In the genomic region with DNA sequence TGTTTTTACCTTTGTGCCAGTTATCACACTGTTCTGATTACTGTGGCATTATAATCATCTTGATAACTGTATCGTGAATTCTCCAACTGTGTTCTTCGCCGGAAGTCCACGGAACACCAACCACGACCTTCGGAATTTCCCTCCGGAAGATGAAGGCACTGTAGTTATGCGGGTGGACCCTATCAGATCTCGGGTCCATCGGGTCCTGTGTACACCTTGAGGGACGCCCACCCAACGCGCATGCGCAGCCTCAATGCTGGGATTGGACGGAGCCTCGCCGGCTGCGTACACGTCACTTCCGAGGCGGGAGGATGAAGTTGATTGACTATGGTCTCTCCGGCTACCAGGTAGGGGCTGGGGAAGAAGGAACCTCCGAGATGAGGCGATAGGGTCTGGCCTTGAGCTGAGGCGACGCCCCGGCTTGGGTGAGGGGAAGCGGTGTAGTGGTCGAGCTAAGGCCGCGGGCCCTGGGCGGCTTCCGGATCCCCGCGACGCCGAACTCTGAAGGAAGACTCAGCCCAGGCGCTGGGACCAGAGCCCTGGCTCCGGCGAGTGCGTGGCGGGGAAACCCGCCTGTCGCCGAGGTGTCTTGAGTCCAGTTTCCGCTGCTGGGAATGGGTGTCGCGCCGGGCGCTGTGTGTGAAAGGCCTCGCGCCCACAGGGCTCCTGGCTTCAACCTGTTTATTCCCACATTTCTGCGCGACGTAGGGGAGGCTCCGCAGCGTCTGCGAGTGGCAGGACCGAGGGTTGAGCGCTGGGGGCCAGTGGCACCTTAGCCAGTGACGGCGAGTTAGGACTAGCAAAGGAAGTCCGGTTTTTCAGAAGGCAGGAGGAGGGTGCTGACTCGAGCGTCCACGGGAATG, we compare ENCODE assay signal across 8 cellular contexts. TPM values are rescaled to one million over a fixed set of nuclear protein-coding genes. Genes with fewer than 3 reads are reported as not detected.
DNase-seq lines count a peak whose midpoint lies in the region; ATAC-seq, FAIRE-seq and TF ChIP-seq lines count a peak whose summit lies in the region.

A gene with protein sequence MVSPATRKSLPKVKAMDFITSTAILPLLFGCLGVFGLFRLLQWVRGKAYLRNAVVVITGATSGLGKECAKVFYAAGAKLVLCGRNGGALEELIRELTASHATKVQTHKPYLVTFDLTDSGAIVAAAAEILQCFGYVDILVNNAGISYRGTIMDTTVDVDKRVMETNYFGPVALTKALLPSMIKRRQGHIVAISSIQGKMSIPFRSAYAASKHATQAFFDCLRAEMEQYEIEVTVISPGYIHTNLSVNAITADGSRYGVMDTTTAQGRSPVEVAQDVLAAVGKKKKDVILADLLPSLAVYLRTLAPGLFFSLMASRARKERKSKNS (plus strand): TSS at position 320 of the 863 bp plus-strand sequence. CDS start 8 bp downstream, at position 328.

- TF ChIP-seq EP300 in HepG2 (IDR thresholded peaks at IDR 0.05; ENCODE audit: low read depth in 2 of 2, low read length in 2 of 2) (no peak), HepG2 (CRISPR knock-in tag; IDR thresholded peaks at IDR 0.05; ENCODE audit: borderline replicate concordance) (no peak)

- POLR2A ChIA-PET in HepG2 (lab: Yijun Ruan, JAX), result interaction anchor here (1.2 to 1.6 kb wide), 2 partner anchors 83 to 86 kb away, joined by 7 to 8 read pairs; a partner anchor contains a TSS

- in situ Hi-C loops in HepG2 (cut with HindIII; ENCODE audit: extremely low pct_ligation_motif_present, low pct_unique_long_range_greater_than_20kb), result loop anchor here (10.0 kb wide), 2 partner anchors 158 to 388 kb away; a partner anchor contains a TSS

- peak within 1 kb of the TSS; percentile 67 for H2AFZ ChIP-seq in HepG2 (ENCODE audit: low read length)

- CTCF ChIA-PET in HepG2 (lab: Yijun Ruan, JAX; ENCODE audit: low intra/inter-chr PET ratio, low total read pairs), result no interaction called here

- no peaks in the 10 kb centered on the region for H3K9me3 ChIP-seq in HepG2 (ENCODE audit: low read length)

- TF ChIP-seq RAD21 in HepG2 (CRISPR knock-in tag; IDR thresholded peaks at IDR 0.05), result 0 out of 2 replicates have a peak, but pooled peaks have one; percentile 22

- under 1% methylated on average over 27 of the region's 66 CpGs for WGBS in HepG2 (ENCODE audit: low lambda C conversion rate)

- H3K27ac ChIP-seq in HepG2 (ENCODE audit: extremely low read length, insufficient read depth, low read length), result peak within 1 kb of the TSS; percentile 85

- TF ChIP-seq CTCF in HepG2 (CRISPR knock-in tag; IDR thresholded peaks at IDR 0.05), result 0 out of 2 replicates have a peak, but pooled peaks have one; percentile 24

- peak; percentile 89 for FAIRE-seq in HepG2 (lab: Jason Lieb, UNC)

- H3K27me3 ChIP-seq in HepG2 (ENCODE audit: control insufficient read depth in 1 of 2, insufficient read depth in 2 of 2, low read length in 2 of 2), result no peaks in the 10 kb centered on the region

- H3K4me1 ChIP-seq in HepG2 (ENCODE audit: insufficient read depth, low read length), result peaks cover 18% of the 10 kb centered on the region

- no peaks in the 10 kb centered on the region for H4K20me1 ChIP-seq in HepG2 (ENCODE audit: insufficient read depth, low read length)

- H3K79me2 ChIP-seq in HepG2 (ENCODE audit: insufficient read depth, low read length), result peaks cover 15% of the 10 kb centered on the region

- TF ChIP-seq POLR2A in HepG2 (IDR thresholded peaks at IDR 0.05; ENCODE audit: insufficient read depth in 1 of 2, low read depth in 2 of 2, low read length in 2 of 2), result peak; percentile 73 to 76

- ATAC-seq in GM19351 (IDR thresholded peaks at IDR 0.05; ENCODE audit: unreplicated experiment), result peak; percentile 95
- ATAC-seq in HG03521 (IDR thresholded peaks at IDR 0.05; ENCODE audit: unreplicated experiment), result peak; percentile 92
- peak; percentile 93 for ATAC-seq in HepG2

- H3K9ac ChIP-seq in HepG2 (ENCODE audit: insufficient read depth, low read depth, low read length), result peak within 1 kb of the TSS; percentile 78

- DNase-seq in C1 segment of cervical spinal cord (lab: John Stamatoyannopoulos, UW) (peak; percentile 51 to 97 (median 92)), NCI-H748 (lab: John Stamatoyannopoulos, UW; ENCODE audit: unreplicated experiment) (peak; percentile 99), dermis blood vessel endothelial cell (peak; percentile 95), HepG2 (ENCODE audit: low spot score) (peak; percentile 95)
- DNase-seq in activated CD4-positive, alpha-beta T cell treated with anti-CD3 and anti-CD28 coated beads, Interleukin-2, amount 50 U/mL, for 4 hours, result peak; percentile 94 to 97
- peak; percentile 98 for DNase-seq in stimulated activated CD4-positive, alpha-beta T cell treated with anti-CD3 and anti-CD28 coated beads, Interleukin-4, amount 100 ng/mL, for 1 hour

- H3K4me3 ChIP-seq in HepG2 (replicated peaks in 1 of 3; ENCODE audit: insufficient read depth in 1 of 3, low read depth in 2 of 3, low read length in 3 of 3), result peak within 1 kb of the TSS; percentile 69 to 92 (median 71)

- intact Hi-C loops in HepG2 (cut with micrococcal nuclease; ENCODE audit: unreplicated experiment), result loop anchor here (2.0 to 5.0 kb wide), 3 partner anchors 84 to 155 kb away; a partner anchor contains a TSS

- H3K4me2 ChIP-seq in HepG2 (ENCODE audit: low read depth, low read length), result peak within 1 kb of the TSS; percentile 86

- TSS peak; percentile 91 for BruUV-seq in HepG2 (replicated peaks; lab: Mats Ljungman, UMichigan)

- H3K36me3 ChIP-seq in HepG2 (replicated peaks in 1 of 2; ENCODE audit: control insufficient read depth in 1 of 2, insufficient read depth in 2 of 2, low read length in 2 of 2), result no peaks in the 10 kb centered on the region

TF ChIP-seq in HepG2, 621 proteins besides CTCF, POLR2A, EP300 and RAD21 (continues in another document):
- no peak for TF ChIP-seq TEAD2 (CRISPR knock-in tag; IDR thresholded peaks at IDR 0.05)
- TF ChIP-seq ZNF367 (CRISPR knock-in tag; IDR thresholded peaks at IDR 0.05; ENCODE audit: borderline replicate concordance), result no peak
- no peak for TF ChIP-seq ZNF207 (IDR thresholded peaks at IDR 0.05; ENCODE audit: borderline replicate concordance)
- no peak for TF ChIP-seq SATB2 (CRISPR knock-in tag; IDR thresholded peaks at IDR 0.05)
- 0 out of 2 replicates have a peak, but pooled peaks have one; percentile 19 for TF ChIP-seq ZNF564 (CRISPR knock-in tag; IDR thresholded peaks at IDR 0.05)
- no peak for TF ChIP-seq MBNL3 (CRISPR knock-in tag; conservative IDR thresholded peaks at IDR 0.05)
- TF ChIP-seq ISX (CRISPR knock-in tag; conservative IDR thresholded peaks at IDR 0.05), result no peak
- TF ChIP-seq HIVEP1 (CRISPR knock-in tag; IDR thresholded peaks at IDR 0.05), result peak; percentile 64; the same call in 1 of the 2 replicates
- TF ChIP-seq, protein P1, sequence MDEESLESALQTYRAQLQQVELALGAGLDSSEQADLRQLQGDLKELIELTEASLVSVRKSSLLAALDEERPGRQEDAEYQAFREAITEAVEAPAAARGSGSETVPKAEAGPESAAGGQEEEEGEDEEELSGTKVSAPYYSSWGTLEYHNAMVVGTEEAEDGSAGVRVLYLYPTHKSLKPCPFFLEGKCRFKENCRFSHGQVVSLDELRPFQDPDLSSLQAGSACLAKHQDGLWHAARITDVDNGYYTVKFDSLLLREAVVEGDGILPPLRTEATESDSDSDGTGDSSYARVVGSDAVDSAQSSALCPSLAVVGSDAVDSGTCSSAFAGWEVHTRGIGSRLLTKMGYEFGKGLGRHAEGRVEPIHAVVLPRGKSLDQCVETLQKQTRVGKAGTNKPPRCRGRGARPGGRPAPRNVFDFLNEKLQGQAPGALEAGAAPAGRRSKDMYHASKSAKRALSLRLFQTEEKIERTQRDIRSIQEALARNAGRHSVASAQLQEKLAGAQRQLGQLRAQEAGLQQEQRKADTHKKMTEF (CRISPR knock-in tag; IDR thresholded peaks at IDR 0.05), result peak; percentile 55; the same call in 1 of the 2 replicates
- no peak for TF ChIP-seq ZKSCAN1 (IDR thresholded peaks at IDR 0.05; ENCODE audit: low read length)
- TF ChIP-seq HCFC1 (IDR thresholded peaks at IDR 0.05; ENCODE audit: low read depth, low read length), result no peak
- no peak for TF ChIP-seq ZNF468 (CRISPR knock-in tag; IDR thresholded peaks at IDR 0.05)
- TF ChIP-seq ZNF577 (CRISPR knock-in tag; IDR thresholded peaks at IDR 0.05; ENCODE audit: borderline replicate concordance, low read depth), result no peak
- TF ChIP-seq ZNF335 (CRISPR knock-in tag; IDR thresholded peaks at IDR 0.05), result no peak
- no peak for TF ChIP-seq RARG (CRISPR knock-in tag; IDR thresholded peaks at IDR 0.05; ENCODE audit: low read depth)
- TF ChIP-seq ZNF737 (CRISPR knock-in tag; IDR thresholded peaks at IDR 0.05; ENCODE audit: borderline replicate concordance), result no peak
- TF ChIP-seq CHD4 (IDR thresholded peaks at IDR 0.05; ENCODE audit: borderline replicate concordance, low read length), result no peak
- peak; percentile 50 for TF ChIP-seq ZNF292 (CRISPR knock-in tag; IDR thresholded peaks at IDR 0.05; ENCODE audit: borderline replicate concordance, low read depth)

RNA-seq across cellular contexts. Expression of the gene that starts here (rescaled TPM):
- total RNA-seq in dermis blood vessel endothelial cell (13.3 and 22.0 TPM in 2 replicates), HepG2 (2016; rRNA removed; fragmentation: Illumina TruSeq; extraction: Trizol) (24.3 and 35.8 TPM in 2 replicates)
- total RNA-seq in HepG2 (2016; cell fraction: cytosol; rRNA removed; fragmentation: Illumina TruSeq; extraction: Trizol; ENCODE audit: low read depth), result 7.6 and 9.8 TPM in 2 replicates
- total RNA-seq in HepG2 (2016; cell fraction: insoluble cytoplasmic fraction; rRNA removed; fragmentation: Illumina TruSeq; extraction: Trizol), result 24.4 and 36.0 TPM in 2 replicates
- total RNA-seq in HepG2 (2016; cell fraction: membrane; rRNA removed; fragmentation: Illumina TruSeq; extraction: Trizol), result 13.4 and 15.9 TPM in 2 replicates
- 20.1 and 30.9 TPM in 2 replicates for total RNA-seq in HepG2 (2016; cell fraction: nucleus; rRNA removed; fragmentation: Illumina TruSeq; extraction: Trizol)
- 20.0 TPM in 2 replicates for polyA plus RNA-seq in HepG2 (2011; rRNA removed)
- 29.5 and 34.2 TPM in 2 replicates for polyA plus RNA-seq in HepG2 (2011; cell fraction: cytosol; rRNA removed)
- polyA plus RNA-seq in HepG2 (2011; cell fraction: nucleus; rRNA removed), result 11.5 and 13.2 TPM in 2 replicates
- polyA plus RNA-seq in HepG2 (2012), result 14.5 and 16.7 TPM in 2 replicates
- 6.8 and 7.5 TPM in 2 replicates for polyA plus RNA-seq in HepG2 (2016; cell fraction: cytosol; fragmentation: Illumina TruSeq; extraction: Trizol; ENCODE audit: low read depth)
- polyA plus RNA-seq in HepG2 (2016; cell fraction: insoluble cytoplasmic fraction; fragmentation: Illumina TruSeq; extraction: Trizol; ENCODE audit: low read depth), result 15.5 and 21.7 TPM in 2 replicates
- polyA plus RNA-seq in HepG2 (2016; cell fraction: membrane; fragmentation: Illumina TruSeq; extraction: Trizol; ENCODE audit: low read depth), result 9.3 and 10.7 TPM in 2 replicates
- polyA plus RNA-seq in HepG2 (2016; cell fraction: nucleus; fragmentation: Illumina TruSeq; extraction: Trizol; ENCODE audit: insufficient read depth, low read depth), result 32.6 and 37.8 TPM in 2 replicates
- polyA minus RNA-seq in HepG2 (2011; rRNA and poly(A)+ RNA removed; ENCODE audit: low replicate concordance), result 57.3 and 60.6 TPM in 2 replicates
- polyA minus RNA-seq in HepG2 (2011; cell fraction: cytosol; rRNA and poly(A)+ RNA removed), result 9.6 and 11.4 TPM in 2 replicates
- polyA minus RNA-seq in HepG2 (2011; cell fraction: nucleus; rRNA and poly(A)+ RNA removed), result 9.2 and 9.7 TPM in 2 replicates

Comparison
In these comparisons a context has a peak if more than half of its experiments do, and no peak if none do; other contexts are left out.
1. Peak in every context shown above with its lines: DNase-seq, ATAC-seq, H3K4me3 ChIP-seq and H3K27ac ChIP-seq.